In the genomic region with DNA sequence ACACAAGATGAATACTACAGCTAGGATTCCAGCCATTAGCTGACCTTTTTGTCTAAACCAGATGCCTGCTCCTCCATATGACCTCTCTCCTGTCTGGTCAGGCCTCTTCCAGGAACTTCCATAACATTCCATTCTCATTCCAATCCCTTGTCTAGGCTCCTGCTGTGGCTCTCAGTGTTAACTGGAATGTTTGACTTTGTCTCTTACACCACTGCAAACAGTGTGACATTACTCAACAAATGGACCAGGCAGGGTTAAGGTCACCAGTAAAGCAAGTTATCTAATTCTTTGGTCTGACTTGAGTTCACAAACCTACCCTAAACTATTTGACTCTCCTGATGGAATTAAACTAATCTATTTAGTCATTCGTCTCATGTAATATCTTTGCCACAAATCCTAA, we compare ENCODE assay signal across 1 cellular context.
TF ChIP-seq lines count a peak whose summit lies in the region.

No MANE protein-coding gene starts in this region.

TF ChIP-seq in GM23338, 12 proteins besides CTCF, POLR2A, EP300 and RAD21 (continued from another document):
- TF ChIP-seq NANOG (IDR thresholded peaks at IDR 0.05; ENCODE audit: borderline replicate concordance) = 0 out of 2 replicates have a peak, but pooled peaks have one; percentile 26
TF ChIP-seq in GM23338: peak in this region for 2.
